ENCODE assay signal across 9 cellular contexts in the genomic region with DNA sequence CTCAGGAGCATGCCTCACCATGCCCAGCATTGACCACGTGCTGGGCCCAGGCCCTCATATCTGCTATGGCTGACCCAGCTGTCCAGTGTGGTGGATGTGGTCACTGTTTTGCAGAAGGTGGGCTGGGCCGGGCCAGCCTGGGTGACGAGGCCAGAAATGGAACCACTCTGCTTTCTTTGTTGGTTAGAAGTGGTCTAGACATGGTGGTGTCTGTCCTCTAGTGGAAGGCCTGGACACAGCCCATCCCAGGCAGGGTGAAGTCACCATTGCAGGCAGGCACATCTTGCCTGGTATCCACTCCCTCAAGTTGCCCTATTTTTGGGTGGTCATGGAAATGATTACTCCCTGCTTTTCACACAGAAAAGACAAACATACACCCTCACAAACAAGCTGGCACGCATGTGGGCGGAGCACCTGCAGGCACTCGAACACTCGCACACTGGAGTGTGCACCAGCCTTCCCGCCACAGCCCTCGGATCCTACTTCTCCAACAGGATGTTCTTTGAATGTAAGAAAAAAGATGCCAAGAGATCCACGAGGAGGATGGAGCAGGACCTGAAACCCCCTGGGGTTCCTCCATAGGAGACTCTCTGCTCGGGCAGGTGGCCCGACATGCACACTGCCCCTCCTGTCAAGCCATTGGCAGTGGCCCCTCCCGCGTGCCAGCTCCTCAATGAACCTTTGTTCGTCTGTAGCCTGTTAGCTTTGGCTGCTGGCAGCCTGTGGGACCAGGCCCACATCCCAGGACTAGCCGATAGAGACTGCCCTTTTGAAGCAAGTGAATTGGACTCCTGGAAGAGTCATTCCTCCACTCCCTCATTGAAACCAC. TPM values are rescaled to one million over a fixed set of nuclear protein-coding genes. Genes with fewer than 3 reads are reported as not detected.
A peak's percentile ranks its signal among the peaks of the same experiment; 100 is the strongest.
DNase-seq lines count a peak whose midpoint lies in the region; ATAC-seq and TF ChIP-seq lines count a peak whose summit lies in the region.
"Had no signal": no experiment of that assay in that cellular context is flagged by ENCODE, and none has a peak within 500 bp of the region (broad histone marks: within the 10 kb centered on the region; RNA-seq: fewer than 3 reads in every experiment).

No MANE protein-coding gene starts in this region.

- H2AFZ ChIP-seq in smooth muscle cell (ENCODE audit: low read depth) = no peak overlapping the region

- H3K9me3 ChIP-seq in right lobe of liver (no peaks in the 10 kb centered on the region), testis (no peaks in the 10 kb centered on the region), smooth muscle cell (replicated peaks; ENCODE audit: low read depth) (no peaks in the 10 kb centered on the region)

- no peaks in the 10 kb centered on the region for H3F3A ChIP-seq in smooth muscle cell (ENCODE audit: low read depth)

- no peak overlapping the region for H3K4me2 ChIP-seq in smooth muscle cell

- no peak for TF ChIP-seq POLR2A in right lobe of liver (IDR thresholded peaks at IDR 0.05)
- TF ChIP-seq POLR2A in testis (IDR thresholded peaks at IDR 0.05) = no peak

- H3K4me3 Mint-ChIP-seq in chondrocyte (ENCODE audit: unreplicated experiment) = no peak overlapping the region

- TF ChIP-seq CTCF in chondrocyte (IDR thresholded peaks at IDR 0.05) = peak; percentile 24
- TF ChIP-seq CTCF in right lobe of liver (IDR thresholded peaks at IDR 0.05) = peak in 1 of 4 donors; percentile 22
- TF ChIP-seq CTCF in testis (IDR thresholded peaks at IDR 0.05) = no peak
- no peak for TF ChIP-seq CTCF in smooth muscle cell (IDR thresholded peaks at IDR 0.05; ENCODE audit: borderline replicate concordance, insufficient read depth, poor library complexity, severe bottlenecking)

- peak overlapping the region; percentile 68 to 71 (median 69) for H3K27ac ChIP-seq in right lobe of liver
- H3K27ac ChIP-seq in testis = no peak overlapping the region
- no peak overlapping the region for H3K27ac ChIP-seq in smooth muscle cell (ENCODE audit: low read depth)

- H4K20me1 ChIP-seq in smooth muscle cell (ENCODE audit: low read depth) = peaks cover 43% of the 10 kb centered on the region

- H3K27ac Mint-ChIP-seq in chondrocyte (ENCODE audit: unreplicated experiment) = no peak overlapping the region

- peaks cover 0 to 43% (median 13%) of the 10 kb centered on the region in 4 donors for H3K4me1 ChIP-seq in right lobe of liver
- H3K4me1 ChIP-seq in testis = peaks cover 14% of the 10 kb centered on the region
- H3K4me1 ChIP-seq in smooth muscle cell (ENCODE audit: low read depth) = no peaks in the 10 kb centered on the region

- intact Hi-C loops in right lobe of liver (cut with DNase I) (no loop called here), testis (cut with DNase I; ENCODE audit: low total_unique reads) (no loop called here)

- H3K27me3 Mint-ChIP-seq in chondrocyte (ENCODE audit: low read depth) = no peaks in the 10 kb centered on the region

- peaks cover 43% of the 10 kb centered on the region for H3K79me2 ChIP-seq in smooth muscle cell (ENCODE audit: low read depth)

- H3K36me3 ChIP-seq in right lobe of liver (no peaks in the 10 kb centered on the region), testis (ENCODE audit: low read depth, missing control alignments) (no peaks in the 10 kb centered on the region), smooth muscle cell (ENCODE audit: low read depth) (no peaks in the 10 kb centered on the region)

- H3K27me3 ChIP-seq in right lobe of liver = no peaks in the 10 kb centered on the region
- no peaks in the 10 kb centered on the region for H3K27me3 ChIP-seq in testis
- H3K27me3 ChIP-seq in smooth muscle cell (ENCODE audit: low read depth) = no peaks in the 10 kb centered on the region

- no peak overlapping the region for H3K9ac ChIP-seq in smooth muscle cell (ENCODE audit: low read depth)

- ATAC-seq in right lobe of liver (peak; percentile 60 to 90 (median 86)), HG03521 (IDR thresholded peaks at IDR 0.05; ENCODE audit: unreplicated experiment) (no peak)

- WGBS in right lobe of liver (ENCODE audit: insufficient coverage, low coverage, low lambda C conversion rate, missing lambda C conversion rate) = 21% methylated on average over 9 of the region's 16 CpGs
- WGBS in testis, 2 donors = 68 to 83% methylated on average over 14 to 16 of the region's 16 CpGs
- 95% methylated on average over 16 of the region's 16 CpGs for WGBS in smooth muscle cell (ENCODE audit: low lambda C conversion rate)

- no peaks in the 10 kb centered on the region for H3K9me3 Mint-ChIP-seq in chondrocyte (ENCODE audit: low read depth)

- H3K36me3 Mint-ChIP-seq in chondrocyte (ENCODE audit: low read depth) = peaks cover 2% of the 10 kb centered on the region

- H3K4me3 ChIP-seq in right lobe of liver (no peak overlapping the region), testis (no peak overlapping the region), smooth muscle cell (no peak overlapping the region)

- DNase-seq in NCI-H187 (lab: John Stamatoyannopoulos, UW) (peak; percentile 55 to 85), NCI-H187 treated with DMSO at 0.1 percent for 48 hours (lab: John Stamatoyannopoulos, UW) (no peak), chondrocyte (ENCODE audit: low spot score) (peak; percentile 77), right lobe of liver (peak; percentile 79 to 89 (median 88)), testis (peak; percentile 70), A172 (ENCODE audit: low spot score) (no peak), smooth muscle cell (lab: John Stamatoyannopoulos, UW; ENCODE audit: unreplicated experiment) (no peak)

- peaks cover 20% of the 10 kb centered on the region for H3K4me1 Mint-ChIP-seq in chondrocyte (ENCODE audit: low read depth)

RNA-seq across cellular contexts. Expression of gene MLXIP, which starts 38.4 kb away (rescaled TPM):
- 58.8 to 62.8 TPM (median 61.7 TPM) in 3 replicates for total RNA-seq in chondrocyte
- total RNA-seq in right lobe of liver = 10 to 100 TPM; 13.9 to 45.9 (median 16.6) TPM
- total RNA-seq in testis = 10 to 100 TPM; 61.2 to 67.9 TPM
- polyA plus RNA-seq in testis (ENCODE audit: insufficient read depth, low read depth, low replicate concordance) = 39.9 TPM
- total RNA-seq in A172 (2014; rRNA removed; shearing (Covaris generic)) = 5.4 and 10.1 TPM in 2 replicates
- 7.6 and 11.8 TPM in 2 replicates for total RNA-seq in smooth muscle cell
- 15.3 and 24.7 TPM in 2 replicates for polyA plus RNA-seq in smooth muscle cell

RNA-seq across cellular contexts. Expression of gene IL31, which starts 57.1 kb away (rescaled TPM):
- not detected in 3 replicates for total RNA-seq in chondrocyte
- total RNA-seq in right lobe of liver = not detected
- total RNA-seq in testis = not detected
- 0.38 TPM for polyA plus RNA-seq in testis (ENCODE audit: insufficient read depth, low read depth, low replicate concordance)
- total RNA-seq in A172 (2014; rRNA removed; shearing (Covaris generic)) = not detected in 2 replicates
- total RNA-seq in smooth muscle cell = not detected in 2 replicates
- polyA plus RNA-seq in smooth muscle cell = not detected in 2 replicates
- polyA plus RNA-seq: neural cell had no signal

Comparison
In these comparisons a context has a peak if more than half of its experiments do, and no peak if none do; other contexts are left out.
1. DNase-seq: peak in NCI-H187 (2 of 2), chondrocyte (single experiment), right lobe of liver (3 of 3) and testis (single experiment); none in NCI-H187 treated with DMSO at 0.1 percent for 48 hours (single experiment), A172 (single experiment) and smooth muscle cell (single experiment).
2. H3K27ac ChIP-seq: peak in right lobe of liver (3 of 3); none in testis (0 of 2) and smooth muscle cell (single experiment).